In the genomic region with DNA sequence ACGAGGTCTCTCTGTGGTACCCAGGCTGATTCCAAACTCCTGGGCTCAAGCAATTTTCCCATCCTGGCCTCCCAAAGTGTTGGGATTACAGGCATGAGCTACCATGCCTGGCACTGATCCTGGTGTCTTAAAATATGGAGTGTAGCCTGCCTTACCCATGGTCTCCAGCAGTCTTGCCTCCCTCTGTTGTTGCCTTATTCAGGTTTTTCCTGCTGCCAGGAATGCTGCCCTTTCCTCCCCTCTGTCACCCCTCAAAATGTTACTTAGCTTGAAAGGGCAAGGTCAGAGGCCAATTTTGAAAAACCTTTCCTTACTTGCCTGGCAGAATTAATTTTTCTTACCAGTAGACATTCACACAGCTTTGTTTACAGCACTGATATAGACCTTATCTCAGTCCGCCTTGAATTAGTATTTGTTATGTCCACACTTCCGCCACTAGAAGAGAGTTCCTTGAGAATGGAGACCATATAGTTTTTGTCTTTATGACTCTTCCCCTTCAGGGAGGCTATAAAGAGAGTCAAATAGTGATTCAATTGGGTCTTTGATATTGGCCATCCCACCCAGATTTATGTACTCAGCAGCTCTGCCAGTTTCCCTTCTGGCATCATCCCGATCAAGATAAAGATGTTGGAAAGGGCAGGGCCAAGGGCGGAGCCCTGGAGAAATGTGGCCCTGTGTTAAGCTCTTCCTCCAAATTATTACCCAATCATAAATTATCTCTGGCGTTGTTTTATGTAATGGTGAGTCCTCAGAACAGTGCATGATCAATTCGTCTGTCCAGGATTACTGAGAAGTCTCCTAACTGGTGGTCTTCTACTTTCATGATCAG, we compare ENCODE assay signal across 19 cellular contexts. TPM values are rescaled to one million over a fixed set of nuclear protein-coding genes. Genes with fewer than 3 reads are reported as not detected.
DNase-seq lines count a peak whose midpoint lies in the region; ATAC-seq and TF ChIP-seq lines count a peak whose summit lies in the region.
"Had no signal": no experiment of that assay in that cellular context is flagged by ENCODE, and none has a peak within 500 bp of the region (broad histone marks: within the 10 kb centered on the region; RNA-seq: fewer than 3 reads in every experiment).

No MANE protein-coding gene starts in this region.

- H3K4me1 ChIP-seq in BE2C, result peaks cover 12% of the 10 kb centered on the region
- H3K4me1 ChIP-seq in PC-3 (ENCODE audit: insufficient read depth, low read length), result 0 out of 2 replicates have a peak, but pooled peaks cover 9% of the 10 kb centered on the region
- peaks cover 59% of the 10 kb centered on the region for H3K4me1 ChIP-seq in psoas muscle

- intact Hi-C loops in PC-3 (cut with micrococcal nuclease) (no loop called here), psoas muscle (cut with DNase I) (no loop called here)

- H3K9me2 ChIP-seq in PC-3 (replicated peaks; ENCODE audit: low read length), result no peaks in the 10 kb centered on the region

- no peak overlapping the region for H2AFZ ChIP-seq in PC-3 (ENCODE audit: low read length)

- H3K4me2 ChIP-seq in PC-3 (ENCODE audit: low read length), result no peak overlapping the region

- H3K9ac ChIP-seq in PC-3 (ENCODE audit: low read length), result no peak overlapping the region

- peak overlapping the region; percentile 41; the same call in 1 of the 2 replicates for H3K27ac ChIP-seq in PC-3 (ENCODE audit: low read length)
- H3K27ac ChIP-seq in psoas muscle, result peak overlapping the region; percentile 38

- no peaks in the 10 kb centered on the region for H3K79me2 ChIP-seq in PC-3 (ENCODE audit: low read length)

- TF ChIP-seq CTCF in BE2C (IDR thresholded peaks at IDR 0.05; ENCODE audit: low read depth, low read length) (no peak), PC-3 (conservative IDR thresholded peaks at IDR 0.05; ENCODE audit: low read depth, low read length) (no peak), fibroblast of mammary gland (conservative IDR thresholded peaks at IDR 0.05; ENCODE audit: control insufficient read depth, insufficient read depth, low read depth, low read length) (no peak), psoas muscle (IDR thresholded peaks at IDR 0.05) (no peak)

- H3K27me3 ChIP-seq in BE2C, result no peaks in the 10 kb centered on the region
- no peaks in the 10 kb centered on the region for H3K27me3 ChIP-seq in PC-3 (ENCODE audit: low read length)
- no peaks in the 10 kb centered on the region for H3K27me3 ChIP-seq in psoas muscle (ENCODE audit: insufficient read depth in 3 of 3, low read length in 2 of 3)

- H3F3A ChIP-seq in PC-3 (ENCODE audit: low read length, unreplicated experiment), result no peaks in the 10 kb centered on the region

- no TSS peak for BruUV-seq in PC-3 (replicated peaks; lab: Mats Ljungman, UMichigan)

- H3K36me3 ChIP-seq in BE2C (no peaks in the 10 kb centered on the region), PC-3 (ENCODE audit: low read depth, low read length) (no peaks in the 10 kb centered on the region), psoas muscle (ENCODE audit: insufficient read depth in 1 of 2, low read depth in 1 of 2) (peaks cover 0 to 6% of the 10 kb centered on the region in 2 donors)

- no peaks in the 10 kb centered on the region for H4K20me1 ChIP-seq in PC-3 (ENCODE audit: low read length)

- CTCF ChIA-PET in PC-3 (lab: Charles Lee), result no interaction called here

- H3K9me3 ChIP-seq in BE2C (no peaks in the 10 kb centered on the region), PC-3 (ENCODE audit: low read length) (no peaks in the 10 kb centered on the region), psoas muscle (no peaks in the 10 kb centered on the region)

- WGBS in psoas muscle, 3 donors, result 73 to 82% (median 73%) methylated on average over 7 of the region's 7 CpGs

- peak; percentile 65 for DNase-seq in BE2C
- peak; percentile 67 for DNase-seq in PC-3
- DNase-seq in fibroblast of mammary gland (ENCODE audit: low read depth), result peak; percentile 8
- no peak for DNase-seq in psoas muscle
- no peak for DNase-seq in RPMI8226
- DNase-seq: activated CD4-positive, alpha-beta T cell treated with anti-CD3 and anti-CD28 coated beads, Interleukin-2, amount 10 ng/mL, durations not matched to agents 24 days and 14 days; anterior cingulate cortex; CD8-positive, alpha-beta memory T cell; EL; glutamatergic neuron; MM.1S; naive thymus-derived CD8-positive, alpha-beta T cell; NCI-H2029; NCI-H510A treated with DMSO at 0.1 percent for 48 hours; stimulated activated naive CD8-positive, alpha-beta T cell treated with anti-CD3 and anti-CD28 coated beads, Interleukin-15, Interleukin-2, amounts not matched to agents 100 U/mL and 50 U/mL, for 24 hours; T1000 had no signal

- H3K4me3 ChIP-seq in BE2C (ENCODE audit: low read depth, low read length), result no peak overlapping the region
- no peak overlapping the region for H3K4me3 ChIP-seq in PC-3 (ENCODE audit: low read length)
- H3K4me3 ChIP-seq in fibroblast of mammary gland (ENCODE audit: control insufficient read depth, low read depth, low read length), result no peak overlapping the region
- H3K4me3 ChIP-seq in psoas muscle, result no peak overlapping the region

- POLR2A ChIA-PET in PC-3 (lab: Charles Lee; ENCODE audit: unreplicated experiment), result no interaction called here

- ATAC-seq in PC-3 (peak; percentile 45; the same call in 1 of the 2 replicates), psoas muscle (peak in 1 of 4 donors; percentile 24), GM21717 (IDR thresholded peaks at IDR 0.05; ENCODE audit: unreplicated experiment) (no peak), GM18517 (IDR thresholded peaks at IDR 0.05; ENCODE audit: unreplicated experiment) (no peak), GM21723 (IDR thresholded peaks at IDR 0.05; ENCODE audit: unreplicated experiment) (no peak)
- ATAC-seq: naive thymus-derived CD8-positive, alpha-beta T cell; stimulated activated naive CD8-positive, alpha-beta T cell treated with anti-CD3 and anti-CD28 coated beads, Interleukin-15, Interleukin-2, amounts not matched to agents 100 U/mL and 50 U/mL, for 24 hours had no signal

RNA-seq across cellular contexts. Expression of gene C1orf21, which starts 38.8 kb away (rescaled TPM):
- 58.9 TPM for polyA plus RNA-seq in BE2C (2012; ENCODE audit: insufficient read depth, insufficient read length, low read depth)
- 1.3 and 7.3 TPM in 2 replicates for total RNA-seq in PC-3 (2014; rRNA removed)
- 100 to 1,000 TPM; 103 to 184 (median 149) TPM for total RNA-seq in psoas muscle
- polyA plus RNA-seq in psoas muscle, result 100 to 1,000 TPM in 2 of 3 donors, 10 to 100 TPM in 1; 55.5 to 216 (median 185) TPM

Comparison
In these comparisons a context has a peak if more than half of its experiments do, and no peak if none do; other contexts are left out.
1. DNase-seq: peak in BE2C (single experiment), PC-3 (single experiment) and fibroblast of mammary gland (single experiment); none in psoas muscle (0 of 2) and RPMI8226 (single experiment).
2. RNA of gene C1orf21, which starts 38.8 kb away (total RNA-seq): 103 to 184 TPM in psoas muscle; 1.3 to 7.3 TPM in PC-3; every median in the first group is over 10 times any median in the second.